9 cellular contexts compared by ENCODE assay signal in genomic region chr3:10992017-10992945, GRCh38. TPM values are rescaled to one million over a fixed set of nuclear protein-coding genes. Genes with fewer than 3 reads are reported as not detected.
DNase-seq lines count a peak whose midpoint lies in the region; ATAC-seq and TF ChIP-seq lines count a peak whose summit lies in the region.
"Had no signal": no experiment of that assay in that cellular context is flagged by ENCODE, and none has a peak within 500 bp of the region (broad histone marks: within the 10 kb centered on the region; RNA-seq: fewer than 3 reads in every experiment).

Gene SLC6A1, plus strand, starts transcription at chr3:10992748. Its CDS starts 24,464 bp downstream, at chr3:11017212.

- H3K4me1 Mint-ChIP-seq in activated CD4-positive, alpha-beta T cell treated with anti-CD3 and anti-CD28 coated beads, Interleukin-2, amount 10 ng/mL, durations not matched to agents 24 days and 14 days: peaks cover 6% of the 10 kb centered on the region
- peaks cover 6% of the 10 kb centered on the region for H3K4me1 Mint-ChIP-seq in central memory CD8-positive, alpha-beta T cell

- peaks cover 0 to 10% of the 10 kb centered on the region in 2 donors for H3K4me1 ChIP-seq in thoracic aorta (ENCODE audit: control insufficient read depth in 1 of 2, low read depth in 2 of 2)

- peak within 1 kb of the TSS in 1 of 2 donors; percentile 4 for H3K27ac ChIP-seq in thoracic aorta

- ATAC-seq in central memory CD8-positive, alpha-beta T cell (replicated peaks; ENCODE audit: extremely low read depth, poor library complexity, severe bottlenecking): no peak
- no peak for ATAC-seq in thoracic aorta (ENCODE audit: insufficient number of reproducible peaks, low FRiP score, low read depth)
- ATAC-seq in GM18519 (IDR thresholded peaks at IDR 0.05; ENCODE audit: low FRiP score, unreplicated experiment): no peak

- intact Hi-C loops in activated CD4-positive, alpha-beta T cell treated with anti-CD3 and anti-CD28 coated beads, Interleukin-2, amount 10 ng/mL, durations not matched to agents 24 days and 14 days (cut with micrococcal nuclease): no loop called here

- no peaks in the 10 kb centered on the region for H3K9me3 Mint-ChIP-seq in activated CD4-positive, alpha-beta T cell treated with anti-CD3 and anti-CD28 coated beads, Interleukin-2, amount 10 ng/mL, durations not matched to agents 24 days and 14 days
- H3K9me3 Mint-ChIP-seq in central memory CD8-positive, alpha-beta T cell: no peaks in the 10 kb centered on the region

- peaks cover 50% of the 10 kb centered on the region for H3K27me3 Mint-ChIP-seq in activated CD4-positive, alpha-beta T cell treated with anti-CD3 and anti-CD28 coated beads, Interleukin-2, amount 10 ng/mL, durations not matched to agents 24 days and 14 days
- peaks cover 84% of the 10 kb centered on the region for H3K27me3 Mint-ChIP-seq in central memory CD8-positive, alpha-beta T cell

- peak within 1 kb of the TSS; percentile 69 for H3K4me3 ChIP-seq in thoracic aorta

- no peaks in the 10 kb centered on the region for H3K9me3 ChIP-seq in thoracic aorta

- DNase-seq in activated CD4-positive, alpha-beta T cell treated with anti-CD3 and anti-CD28 coated beads, Interleukin-2, amount 10 ng/mL, durations not matched to agents 24 days and 14 days: no peak
- DNase-seq in activated CD4-positive, alpha-beta T cell treated with anti-CD3 and anti-CD28 coated beads for 4 hours: no peak
- no peak for DNase-seq in central memory CD8-positive, alpha-beta T cell (ENCODE audit: low spot score in 2 of 2)
- DNase-seq in medulla oblongata (ENCODE audit: extremely low spot score) (peak; percentile 87), thoracic aorta (ENCODE audit: low spot score) (no peak), cortex of kidney (lab: John Stamatoyannopoulos, UW) (no peak), NCI-H226 (no peak)

- no peaks in the 10 kb centered on the region for H3K36me3 Mint-ChIP-seq in activated CD4-positive, alpha-beta T cell treated with anti-CD3 and anti-CD28 coated beads, Interleukin-2, amount 10 ng/mL, durations not matched to agents 24 days and 14 days (ENCODE audit: low read depth)
- H3K36me3 Mint-ChIP-seq in central memory CD8-positive, alpha-beta T cell (ENCODE audit: insufficient read depth): no peaks in the 10 kb centered on the region

- TF ChIP-seq CTCF in thoracic aorta (IDR thresholded peaks at IDR 0.05): peak; percentile 8

- H3K27ac Mint-ChIP-seq in activated CD4-positive, alpha-beta T cell treated with anti-CD3 and anti-CD28 coated beads, Interleukin-2, amount 10 ng/mL, durations not matched to agents 24 days and 14 days: no peak within 1 kb of the TSS
- no peak within 1 kb of the TSS for H3K27ac Mint-ChIP-seq in central memory CD8-positive, alpha-beta T cell (ENCODE audit: low read depth)

- H3K4me3 Mint-ChIP-seq in activated CD4-positive, alpha-beta T cell treated with anti-CD3 and anti-CD28 coated beads, Interleukin-2, amount 10 ng/mL, durations not matched to agents 24 days and 14 days: peak within 1 kb of the TSS; percentile 73
- H3K4me3 Mint-ChIP-seq in central memory CD8-positive, alpha-beta T cell: peak within 1 kb of the TSS; percentile 56

- H3K27me3 ChIP-seq in thoracic aorta (replicated peaks; ENCODE audit: insufficient read depth): no peaks in the 10 kb centered on the region

- no peaks in the 10 kb centered on the region for H3K36me3 ChIP-seq in thoracic aorta

RNA-seq across cellular contexts. Expression of gene SLC6A1, which starts in this region (rescaled TPM):
- total RNA-seq in activated CD4-positive, alpha-beta T cell treated with anti-CD3 and anti-CD28 coated beads, Interleukin-2, amount 10 ng/mL, durations not matched to agents 24 days and 14 days: not detected in 2 replicates
- 1 to 10 TPM; 1.2 to 4.6 TPM for total RNA-seq in thoracic aorta
- total RNA-seq: glomerular endothelial cell had no signal
